Comparison of ENCODE assay signal across 1 cellular context in the genomic region with DNA sequence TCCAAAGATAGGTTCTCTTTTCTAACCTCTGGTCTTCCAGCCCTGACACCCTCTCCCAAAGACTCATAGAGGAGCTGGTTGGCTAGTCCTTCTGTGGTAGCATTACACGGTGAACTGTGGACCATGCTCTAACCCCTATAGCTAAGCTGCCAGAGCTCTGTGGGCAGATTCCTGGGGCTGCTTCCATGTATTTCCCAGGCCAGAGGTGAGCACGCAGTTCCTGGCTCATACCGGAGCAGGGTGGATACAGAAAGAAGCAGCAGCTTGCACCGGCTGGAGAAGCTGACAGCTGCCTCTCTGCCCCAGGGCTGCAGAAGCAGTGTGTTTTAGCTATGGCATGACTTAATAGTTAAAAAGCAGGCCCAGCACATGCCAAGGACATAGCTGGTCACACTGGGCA.
TF ChIP-seq lines count a peak whose summit lies in the region.

No MANE protein-coding gene starts in this region.

TF ChIP-seq in HepG2, 621 proteins besides CTCF, POLR2A, EP300 and RAD21:
- TF ChIP-seq ZNF598 (CRISPR knock-in tag; IDR thresholded peaks at IDR 0.05; ENCODE audit: borderline replicate concordance) (no peak), RXRB (CRISPR knock-in tag; IDR thresholded peaks at IDR 0.05; ENCODE audit: borderline replicate concordance) (0 out of 2 replicates have a peak, but pooled peaks have one; percentile 12), ARHGAP35 (CRISPR knock-in tag; IDR thresholded peaks at IDR 0.05; ENCODE audit: borderline replicate concordance) (no peak), ZNF451 (CRISPR knock-in tag; IDR thresholded peaks at IDR 0.05) (0 out of 2 replicates have a peak, but pooled peaks have one; percentile 53), ZMYM2 (CRISPR knock-in tag; IDR thresholded peaks at IDR 0.05) (peak; percentile 38; the same call in 1 of the 2 replicates), ZKSCAN8 (CRISPR knock-in tag; IDR thresholded peaks at IDR 0.05; ENCODE audit: borderline replicate concordance) (0 out of 2 replicates have a peak, but pooled peaks have one; percentile 11), NR2F6 (IDR thresholded peaks at IDR 0.05) (no peak), NR2F6 (CRISPR knock-in tag; IDR thresholded peaks at IDR 0.05) (0 out of 2 replicates have a peak, but pooled peaks have one; percentile 9), MIXL1 (CRISPR knock-in tag; IDR thresholded peaks at IDR 0.05) (0 out of 2 replicates have a peak, but pooled peaks have one; percentile 9), SAP130 (CRISPR knock-in tag; IDR thresholded peaks at IDR 0.05; ENCODE audit: low read depth) (peak; percentile 24; the same call in 1 of the 2 replicates), ZMYM3 (CRISPR knock-in tag; IDR thresholded peaks at IDR 0.05) (peak; percentile 17; the same call in 1 of the 2 replicates), ZFX (CRISPR knock-in tag; IDR thresholded peaks at IDR 0.05; ENCODE audit: low read depth) (peak; percentile 29; the same call in 1 of the 2 replicates), GATAD2A (CRISPR knock-in tag; IDR thresholded peaks at IDR 0.05) (0 out of 2 replicates have a peak, but pooled peaks have one; percentile 19), ZNF572 (CRISPR knock-in tag; IDR thresholded peaks at IDR 0.05) (0 out of 2 replicates have a peak, but pooled peaks have one; percentile 26), STAG1 (CRISPR knock-in tag; IDR thresholded peaks at IDR 0.05) (peak; percentile 6; the same call in 1 of the 2 replicates), ZNF124 (CRISPR knock-in tag; IDR thresholded peaks at IDR 0.05) (0 out of 2 replicates have a peak, but pooled peaks have one; percentile 9), ZNF781 (CRISPR knock-in tag; IDR thresholded peaks at IDR 0.05; ENCODE audit: borderline replicate concordance, not compliant biosample characterization) (no peak), TEAD3 (CRISPR knock-in tag; optimal IDR thresholded peaks at IDR 0.05; ENCODE audit: borderline replicate concordance) (peak; percentile 70), GZF1 (CRISPR knock-in tag; IDR thresholded peaks at IDR 0.05) (0 out of 2 replicates have a peak, but pooled peaks have one; percentile 52), ZNF616 (CRISPR knock-in tag; IDR thresholded peaks at IDR 0.05; ENCODE audit: low read depth) (0 out of 2 replicates have a peak, but pooled peaks have one; percentile 40), SALL1 (CRISPR knock-in tag; IDR thresholded peaks at IDR 0.05) (peak; percentile 47), ZNF292 (CRISPR knock-in tag; IDR thresholded peaks at IDR 0.05; ENCODE audit: borderline replicate concordance, low read depth) (peak; percentile 76; the same call in 1 of the 2 replicates), PHF21A (CRISPR knock-in tag; IDR thresholded peaks at IDR 0.05) (no peak), U2AF2 (IDR thresholded peaks at IDR 0.05; ENCODE audit: low read depth, low read length) (no peak), HNF4A (CRISPR knock-in tag; IDR thresholded peaks at IDR 0.05) (peak; percentile 57), CBX2 (IDR thresholded peaks at IDR 0.05; ENCODE audit: low read depth, low read length) (no peak), CBX2 (CRISPR knock-in tag; IDR thresholded peaks at IDR 0.05; ENCODE audit: low read depth) (0 out of 2 replicates have a peak, but pooled peaks have one; percentile 55)
- TF ChIP-seq, protein P1, sequence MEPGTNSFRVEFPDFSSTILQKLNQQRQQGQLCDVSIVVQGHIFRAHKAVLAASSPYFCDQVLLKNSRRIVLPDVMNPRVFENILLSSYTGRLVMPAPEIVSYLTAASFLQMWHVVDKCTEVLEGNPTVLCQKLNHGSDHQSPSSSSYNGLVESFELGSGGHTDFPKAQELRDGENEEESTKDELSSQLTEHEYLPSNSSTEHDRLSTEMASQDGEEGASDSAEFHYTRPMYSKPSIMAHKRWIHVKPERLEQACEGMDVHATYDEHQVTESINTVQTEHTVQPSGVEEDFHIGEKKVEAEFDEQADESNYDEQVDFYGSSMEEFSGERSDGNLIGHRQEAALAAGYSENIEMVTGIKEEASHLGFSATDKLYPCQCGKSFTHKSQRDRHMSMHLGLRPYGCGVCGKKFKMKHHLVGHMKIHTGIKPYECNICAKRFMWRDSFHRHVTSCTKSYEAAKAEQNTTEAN (CRISPR knock-in tag; conservative IDR thresholded peaks at IDR 0.05) = no peak
- TF ChIP-seq, protein P2, sequence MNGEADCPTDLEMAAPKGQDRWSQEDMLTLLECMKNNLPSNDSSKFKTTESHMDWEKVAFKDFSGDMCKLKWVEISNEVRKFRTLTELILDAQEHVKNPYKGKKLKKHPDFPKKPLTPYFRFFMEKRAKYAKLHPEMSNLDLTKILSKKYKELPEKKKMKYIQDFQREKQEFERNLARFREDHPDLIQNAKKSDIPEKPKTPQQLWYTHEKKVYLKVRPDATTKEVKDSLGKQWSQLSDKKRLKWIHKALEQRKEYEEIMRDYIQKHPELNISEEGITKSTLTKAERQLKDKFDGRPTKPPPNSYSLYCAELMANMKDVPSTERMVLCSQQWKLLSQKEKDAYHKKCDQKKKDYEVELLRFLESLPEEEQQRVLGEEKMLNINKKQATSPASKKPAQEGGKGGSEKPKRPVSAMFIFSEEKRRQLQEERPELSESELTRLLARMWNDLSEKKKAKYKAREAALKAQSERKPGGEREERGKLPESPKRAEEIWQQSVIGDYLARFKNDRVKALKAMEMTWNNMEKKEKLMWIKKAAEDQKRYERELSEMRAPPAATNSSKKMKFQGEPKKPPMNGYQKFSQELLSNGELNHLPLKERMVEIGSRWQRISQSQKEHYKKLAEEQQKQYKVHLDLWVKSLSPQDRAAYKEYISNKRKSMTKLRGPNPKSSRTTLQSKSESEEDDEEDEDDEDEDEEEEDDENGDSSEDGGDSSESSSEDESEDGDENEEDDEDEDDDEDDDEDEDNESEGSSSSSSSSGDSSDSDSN (CRISPR knock-in tag; IDR thresholded peaks at IDR 0.05) = peak; percentile 39; the same call in 1 of the 2 replicates
- TF ChIP-seq, protein P3, sequence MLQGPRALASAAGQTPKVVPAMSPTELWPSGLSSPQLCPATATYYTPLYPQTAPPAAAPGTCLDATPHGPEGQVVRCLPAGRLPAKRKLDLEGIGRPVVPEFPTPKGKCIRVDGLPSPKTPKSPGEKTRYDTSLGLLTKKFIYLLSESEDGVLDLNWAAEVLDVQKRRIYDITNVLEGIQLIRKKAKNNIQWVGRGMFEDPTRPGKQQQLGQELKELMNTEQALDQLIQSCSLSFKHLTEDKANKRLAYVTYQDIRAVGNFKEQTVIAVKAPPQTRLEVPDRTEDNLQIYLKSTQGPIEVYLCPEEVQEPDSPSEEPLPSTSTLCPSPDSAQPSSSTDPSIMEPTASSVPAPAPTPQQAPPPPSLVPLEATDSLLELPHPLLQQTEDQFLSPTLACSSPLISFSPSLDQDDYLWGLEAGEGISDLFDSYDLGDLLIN (CRISPR knock-in tag; IDR thresholded peaks at IDR 0.05; ENCODE audit: borderline replicate concordance) = no peak
- TF ChIP-seq, protein P4, sequence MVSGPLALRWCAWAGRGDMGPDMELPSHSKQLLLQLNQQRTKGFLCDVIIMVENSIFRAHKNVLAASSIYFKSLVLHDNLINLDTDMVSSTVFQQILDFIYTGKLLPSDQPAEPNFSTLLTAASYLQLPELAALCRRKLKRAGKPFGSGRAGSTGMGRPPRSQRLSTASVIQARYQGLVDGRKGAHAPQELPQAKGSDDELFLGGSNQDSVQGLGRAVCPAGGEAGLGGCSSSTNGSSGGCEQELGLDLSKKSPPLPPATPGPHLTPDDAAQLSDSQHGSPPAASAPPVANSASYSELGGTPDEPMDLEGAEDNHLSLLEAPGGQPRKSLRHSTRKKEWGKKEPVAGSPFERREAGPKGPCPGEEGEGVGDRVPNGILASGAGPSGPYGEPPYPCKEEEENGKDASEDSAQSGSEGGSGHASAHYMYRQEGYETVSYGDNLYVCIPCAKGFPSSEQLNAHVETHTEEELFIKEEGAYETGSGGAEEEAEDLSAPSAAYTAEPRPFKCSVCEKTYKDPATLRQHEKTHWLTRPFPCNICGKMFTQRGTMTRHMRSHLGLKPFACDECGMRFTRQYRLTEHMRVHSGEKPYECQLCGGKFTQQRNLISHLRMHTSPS (CRISPR knock-in tag; IDR thresholded peaks at IDR 0.05; ENCODE audit: low read depth) = peak; percentile 25; the same call in 1 of the 2 replicates
- TF ChIP-seq, protein P5, sequence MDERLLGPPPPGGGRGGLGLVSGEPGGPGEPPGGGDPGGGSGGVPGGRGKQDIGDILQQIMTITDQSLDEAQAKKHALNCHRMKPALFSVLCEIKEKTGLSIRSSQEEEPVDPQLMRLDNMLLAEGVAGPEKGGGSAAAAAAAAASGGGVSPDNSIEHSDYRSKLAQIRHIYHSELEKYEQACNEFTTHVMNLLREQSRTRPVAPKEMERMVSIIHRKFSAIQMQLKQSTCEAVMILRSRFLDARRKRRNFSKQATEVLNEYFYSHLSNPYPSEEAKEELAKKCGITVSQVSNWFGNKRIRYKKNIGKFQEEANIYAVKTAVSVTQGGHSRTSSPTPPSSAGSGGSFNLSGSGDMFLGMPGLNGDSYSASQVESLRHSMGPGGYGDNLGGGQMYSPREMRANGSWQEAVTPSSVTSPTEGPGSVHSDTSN (CRISPR knock-in tag; IDR thresholded peaks at IDR 0.05) = peak; percentile 34; the same call in 1 of the 2 replicates
- TF ChIP-seq, protein P6, sequence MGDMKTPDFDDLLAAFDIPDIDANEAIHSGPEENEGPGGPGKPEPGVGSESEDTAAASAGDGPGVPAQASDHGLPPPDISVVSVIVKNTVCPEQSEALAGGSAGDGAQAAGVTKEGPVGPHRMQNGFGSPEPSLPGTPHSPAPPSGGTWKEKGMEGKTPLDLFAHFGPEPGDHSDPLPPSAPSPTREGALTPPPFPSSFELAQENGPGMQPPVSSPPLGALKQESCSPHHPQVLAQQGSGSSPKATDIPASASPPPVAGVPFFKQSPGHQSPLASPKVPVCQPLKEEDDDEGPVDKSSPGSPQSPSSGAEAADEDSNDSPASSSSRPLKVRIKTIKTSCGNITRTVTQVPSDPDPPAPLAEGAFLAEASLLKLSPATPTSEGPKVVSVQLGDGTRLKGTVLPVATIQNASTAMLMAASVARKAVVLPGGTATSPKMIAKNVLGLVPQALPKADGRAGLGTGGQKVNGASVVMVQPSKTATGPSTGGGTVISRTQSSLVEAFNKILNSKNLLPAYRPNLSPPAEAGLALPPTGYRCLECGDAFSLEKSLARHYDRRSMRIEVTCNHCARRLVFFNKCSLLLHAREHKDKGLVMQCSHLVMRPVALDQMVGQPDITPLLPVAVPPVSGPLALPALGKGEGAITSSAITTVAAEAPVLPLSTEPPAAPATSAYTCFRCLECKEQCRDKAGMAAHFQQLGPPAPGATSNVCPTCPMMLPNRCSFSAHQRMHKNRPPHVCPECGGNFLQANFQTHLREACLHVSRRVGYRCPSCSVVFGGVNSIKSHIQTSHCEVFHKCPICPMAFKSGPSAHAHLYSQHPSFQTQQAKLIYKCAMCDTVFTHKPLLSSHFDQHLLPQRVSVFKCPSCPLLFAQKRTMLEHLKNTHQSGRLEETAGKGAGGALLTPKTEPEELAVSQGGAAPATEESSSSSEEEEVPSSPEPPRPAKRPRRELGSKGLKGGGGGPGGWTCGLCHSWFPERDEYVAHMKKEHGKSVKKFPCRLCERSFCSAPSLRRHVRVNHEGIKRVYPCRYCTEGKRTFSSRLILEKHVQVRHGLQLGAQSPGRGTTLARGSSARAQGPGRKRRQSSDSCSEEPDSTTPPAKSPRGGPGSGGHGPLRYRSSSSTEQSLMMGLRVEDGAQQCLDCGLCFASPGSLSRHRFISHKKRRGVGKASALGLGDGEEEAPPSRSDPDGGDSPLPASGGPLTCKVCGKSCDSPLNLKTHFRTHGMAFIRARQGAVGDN (CRISPR knock-in tag; IDR thresholded peaks at IDR 0.05) = peak; percentile 40; the same call in 1 of the 2 replicates
